9 cellular contexts compared by ENCODE assay signal in genomic region chr1:156961709-156962108, GRCh38. TPM values are rescaled to one million over a fixed set of nuclear protein-coding genes. Genes with fewer than 3 reads are reported as not detected.
DNase-seq lines count a peak whose midpoint lies in the region; ATAC-seq, FAIRE-seq and TF ChIP-seq lines count a peak whose summit lies in the region.
"Had no signal": no experiment of that assay in that cellular context is flagged by ENCODE, and none has a peak within 500 bp of the region (broad histone marks: within the 10 kb centered on the region; RNA-seq: fewer than 3 reads in every experiment).

No MANE protein-coding gene starts in this region.

- TF ChIP-seq RAD21 in HepG2 (CRISPR knock-in tag; IDR thresholded peaks at IDR 0.05) (no peak), SK-N-SH (IDR thresholded peaks at IDR 0.05; ENCODE audit: low read length) (peak; percentile 49)

- no peaks in the 10 kb centered on the region for H3K9me2 ChIP-seq in SK-N-SH

- H3K9ac ChIP-seq in HepG2 (ENCODE audit: insufficient read depth, low read depth, low read length), result no peak overlapping the region
- H3K9ac ChIP-seq in SK-N-SH, result no peak overlapping the region

- no TSS peak for BruUV-seq in HepG2 (replicated peaks; lab: Mats Ljungman, UMichigan)

- FAIRE-seq in HepG2 (lab: Jason Lieb, UNC) (no peak), urothelium cell line (lab: Jason Lieb, UNC) (no peak)

- TF ChIP-seq EP300 in HepG2 (IDR thresholded peaks at IDR 0.05; ENCODE audit: low read depth in 2 of 2, low read length in 2 of 2) (no peak), HepG2 (CRISPR knock-in tag; IDR thresholded peaks at IDR 0.05; ENCODE audit: borderline replicate concordance) (no peak), SK-N-SH (IDR thresholded peaks at IDR 0.05; ENCODE audit: borderline replicate concordance in 1 of 2, low read depth in 1 of 2, low read length in 1 of 2) (no peak)

- CTCF ChIA-PET in HepG2 (lab: Yijun Ruan, JAX; ENCODE audit: low intra/inter-chr PET ratio, low total read pairs) (no interaction called here), SK-N-SH (lab: Yijun Ruan, JAX) (interaction anchor here (0.6 to 1.5 kb wide), 4 partner anchors 13 to 112 kb away, joined by 3 read pairs; no protein-coding TSS in a partner anchor)

- peaks cover 19 to 65% of the 10 kb centered on the region in 2 experiments for H3K36me3 ChIP-seq in HepG2 (replicated peaks in 1 of 2; ENCODE audit: control insufficient read depth in 1 of 2, insufficient read depth in 2 of 2, low read length in 2 of 2)
- peaks cover 0 to 61% (median 17%) of the 10 kb centered on the region in 4 donors for H3K36me3 ChIP-seq in right lobe of liver
- H3K36me3 ChIP-seq in SK-N-SH (replicated peaks in 1 of 2; ENCODE audit: control insufficient read depth in 1 of 2, insufficient read depth in 2 of 2, low read length in 1 of 2), result peaks cover 32 to 85% of the 10 kb centered on the region in 2 experiments

- TF ChIP-seq CTCF in HepG2 (CRISPR knock-in tag; IDR thresholded peaks at IDR 0.05) (no peak), right lobe of liver (IDR thresholded peaks at IDR 0.05) (no peak), SK-N-SH (IDR thresholded peaks at IDR 0.05) (peak; percentile 40)

- H3K79me2 ChIP-seq in HepG2 (ENCODE audit: insufficient read depth, low read length), result no peaks in the 10 kb centered on the region
- no peaks in the 10 kb centered on the region for H3K79me2 ChIP-seq in SK-N-SH (ENCODE audit: insufficient read depth)

- H4K20me1 ChIP-seq in HepG2 (ENCODE audit: insufficient read depth, low read length) (no peaks in the 10 kb centered on the region), SK-N-SH (ENCODE audit: insufficient read depth) (no peaks in the 10 kb centered on the region)

- no peaks in the 10 kb centered on the region for H3F3A ChIP-seq in SK-N-SH (replicated peaks; ENCODE audit: insufficient read depth)

- H3K27ac ChIP-seq in HepG2 (ENCODE audit: extremely low read length, insufficient read depth, low read length) (no peak overlapping the region), right lobe of liver (no peak overlapping the region), SK-N-SH (ENCODE audit: low read depth in 2 of 2, low read length in 1 of 2) (no peak overlapping the region)

- no peaks in the 10 kb centered on the region for H3K9me3 ChIP-seq in HepG2 (ENCODE audit: low read length)
- no peaks in the 10 kb centered on the region for H3K9me3 ChIP-seq in right lobe of liver
- H3K9me3 ChIP-seq in SK-N-SH, result no peaks in the 10 kb centered on the region

- 72% methylated on average over 4 of the region's 4 CpGs for WGBS in HepG2 (ENCODE audit: low lambda C conversion rate)
- 79% methylated on average over 4 of the region's 4 CpGs for WGBS in right lobe of liver (ENCODE audit: insufficient coverage, low coverage, low lambda C conversion rate, missing lambda C conversion rate)
- WGBS in SK-N-SH (ENCODE audit: low lambda C conversion rate), result 64% methylated on average over 4 of the region's 4 CpGs

- intact Hi-C loops in HepG2 (cut with micrococcal nuclease; ENCODE audit: unreplicated experiment) (no loop called here), right lobe of liver (cut with DNase I) (no loop called here)

- POLR2A ChIA-PET in HepG2 (lab: Yijun Ruan, JAX) (no interaction called here), SK-N-SH (lab: Yijun Ruan, JAX) (no interaction called here)

- DNase-seq in HepG2 (ENCODE audit: low spot score) (no peak), right lobe of liver (no peak), SK-N-SH (no peak), urothelium cell line (ENCODE audit: low spot score) (peak; percentile 49), GOT3 (lab: John Stamatoyannopoulos, UW) (no peak), putamen (ENCODE audit: low spot score) (no peak)
- DNase-seq in central memory CD4-positive, alpha-beta T cell, result peak; percentile 39

- TF ChIP-seq POLR2A in HepG2 (IDR thresholded peaks at IDR 0.05; ENCODE audit: insufficient read depth in 1 of 2, low read depth in 2 of 2, low read length in 2 of 2), result no peak
- TF ChIP-seq POLR2A in right lobe of liver (IDR thresholded peaks at IDR 0.05), result no peak

- no peak overlapping the region for H3K4me2 ChIP-seq in HepG2 (ENCODE audit: low read depth, low read length)
- no peak overlapping the region for H3K4me2 ChIP-seq in SK-N-SH

- H3K27me3 ChIP-seq in HepG2 (ENCODE audit: control insufficient read depth in 1 of 2, insufficient read depth in 2 of 2, low read length in 2 of 2), result no peaks in the 10 kb centered on the region
- H3K27me3 ChIP-seq in right lobe of liver, result no peaks in the 10 kb centered on the region
- H3K27me3 ChIP-seq in SK-N-SH (ENCODE audit: insufficient read depth), result no peaks in the 10 kb centered on the region

- peak; percentile 66 for ATAC-seq in HepG2
- no peak for ATAC-seq in right lobe of liver
- no peak for ATAC-seq in HG02840 (IDR thresholded peaks at IDR 0.05; ENCODE audit: low FRiP score, unreplicated experiment)

- no peak overlapping the region for H3K4me3 ChIP-seq in HepG2 (replicated peaks in 1 of 3; ENCODE audit: insufficient read depth in 1 of 3, low read depth in 2 of 3, low read length in 3 of 3)
- H3K4me3 ChIP-seq in right lobe of liver, result no peak overlapping the region
- H3K4me3 ChIP-seq in SK-N-SH (ENCODE audit: low read depth in 2 of 2, low read length in 1 of 2), result no peak overlapping the region

- H2AFZ ChIP-seq in HepG2 (ENCODE audit: low read length) (no peak overlapping the region), SK-N-SH (ENCODE audit: low read depth) (no peak overlapping the region)

- H3K4me1 ChIP-seq in HepG2 (ENCODE audit: insufficient read depth, low read length) (peaks cover 12% of the 10 kb centered on the region; the same call in 1 of the 2 replicates), right lobe of liver (no peaks in the 10 kb centered on the region), SK-N-SH (ENCODE audit: control insufficient read depth in 1 of 2, insufficient read depth in 2 of 2, low read depth in 1 of 2, low read length in 1 of 2) (peaks cover 0 to 7% of the 10 kb centered on the region in 2 experiments; a peak in 2 of 4 replicates)

- in situ Hi-C loops in HepG2 (cut with HindIII; ENCODE audit: extremely low pct_ligation_motif_present, low pct_unique_long_range_greater_than_20kb), result no loop called here

TF ChIP-seq in HepG2, 621 proteins besides CTCF, POLR2A, EP300 and RAD21:
- TF ChIP-seq U2AF1 (optimal IDR thresholded peaks at IDR 0.05; ENCODE audit: low read depth, low read length), result no peak
- TF ChIP-seq IKZF4 (CRISPR knock-in tag; IDR thresholded peaks at IDR 0.05; ENCODE audit: borderline replicate concordance, low read depth, not compliant biosample characterization), result no peak
- TF ChIP-seq SRSF1 (optimal IDR thresholded peaks at IDR 0.05; ENCODE audit: low read depth, low read length), result no peak
- no peak for TF ChIP-seq ZNF282 (IDR thresholded peaks at IDR 0.05; ENCODE audit: partially characterized antibody)
TF ChIP-seq in HepG2: peak in this region for 0.

TF ChIP-seq in SK-N-SH, 30 proteins besides CTCF, POLR2A, EP300 and RAD21 (continues in another document):
- TF ChIP-seq EZH2phosphoT487 (IDR thresholded peaks at IDR 0.05; ENCODE audit: borderline replicate concordance, low read depth) (no peak), SIN3A (IDR thresholded peaks at IDR 0.05; ENCODE audit: borderline replicate concordance, low read depth, low read length) (no peak), MXI1 (IDR thresholded peaks at IDR 0.05; ENCODE audit: low read depth, low read length) (no peak), RXRA (IDR thresholded peaks at IDR 0.05; ENCODE audit: borderline replicate concordance, low read depth) (no peak), TCF12 (IDR thresholded peaks at IDR 0.05) (no peak), GABPA (IDR thresholded peaks at IDR 0.05; ENCODE audit: low read depth) (no peak), PBX3 (IDR thresholded peaks at IDR 0.05) (no peak), MEF2A (IDR thresholded peaks at IDR 0.05; ENCODE audit: borderline replicate concordance, low read depth) (no peak), NFIC (IDR thresholded peaks at IDR 0.05; ENCODE audit: borderline replicate concordance) (no peak), RFX5 (IDR thresholded peaks at IDR 0.05; ENCODE audit: low read length) (no peak)

RNA-seq across cellular contexts. Expression of gene LRRC71, which starts 41.3 kb away (rescaled TPM):
- total RNA-seq in HepG2 (2016; rRNA removed; fragmentation: Illumina TruSeq; extraction: Trizol), result not detected in 2 replicates
- not detected in 2 replicates for total RNA-seq in HepG2 (2016; cell fraction: cytosol; rRNA removed; fragmentation: Illumina TruSeq; extraction: Trizol; ENCODE audit: low read depth)
- total RNA-seq in HepG2 (2016; cell fraction: insoluble cytoplasmic fraction; rRNA removed; fragmentation: Illumina TruSeq; extraction: Trizol), result not detected in 2 replicates
- not detected in 2 replicates for total RNA-seq in HepG2 (2016; cell fraction: membrane; rRNA removed; fragmentation: Illumina TruSeq; extraction: Trizol)
- not detected in 2 replicates for total RNA-seq in HepG2 (2016; cell fraction: nucleus; rRNA removed; fragmentation: Illumina TruSeq; extraction: Trizol)
- not detected in 2 replicates for polyA plus RNA-seq in HepG2 (2011; rRNA removed)
- not detected in 2 replicates for polyA plus RNA-seq in HepG2 (2011; cell fraction: cytosol; rRNA removed)
- not detected in 2 replicates for polyA plus RNA-seq in HepG2 (2011; cell fraction: nucleus; rRNA removed)
- polyA plus RNA-seq in HepG2 (2012), result not detected in 2 replicates
- polyA plus RNA-seq in HepG2 (2016; cell fraction: cytosol; fragmentation: Illumina TruSeq; extraction: Trizol; ENCODE audit: low read depth), result not detected in 2 replicates
- not detected in 2 replicates for polyA plus RNA-seq in HepG2 (2016; cell fraction: insoluble cytoplasmic fraction; fragmentation: Illumina TruSeq; extraction: Trizol; ENCODE audit: low read depth)
- polyA plus RNA-seq in HepG2 (2016; cell fraction: membrane; fragmentation: Illumina TruSeq; extraction: Trizol; ENCODE audit: low read depth), result not detected in 2 replicates
- not detected in 2 replicates for polyA plus RNA-seq in HepG2 (2016; cell fraction: nucleus; fragmentation: Illumina TruSeq; extraction: Trizol; ENCODE audit: insufficient read depth, low read depth)
- polyA minus RNA-seq in HepG2 (2011; rRNA and poly(A)+ RNA removed; ENCODE audit: low replicate concordance), result not detected in 2 replicates
- polyA minus RNA-seq in HepG2 (2011; cell fraction: cytosol; rRNA and poly(A)+ RNA removed), result not detected in 2 replicates
- polyA minus RNA-seq in HepG2 (2011; cell fraction: nucleus; rRNA and poly(A)+ RNA removed), result not detected in 2 replicates
- total RNA-seq in right lobe of liver, result under 1 TPM in 2 of 6 experiments, not detected in 4; 0.12 to 0.20 TPM
- polyA plus RNA-seq in SK-N-SH (2012; rRNA removed), result 0.03 TPM in 1 of 2 replicates, not detected in the other
- 0.04 and 0.09 TPM in 2 replicates for polyA plus RNA-seq in SK-N-SH (2012; cell fraction: cytosol; rRNA removed)
- polyA plus RNA-seq in SK-N-SH (2012; cell fraction: nucleus; rRNA removed), result 0.07 and 0.25 TPM in 2 replicates
- total RNA-seq: skeletal muscle tissue had no signal

Comparison
In these comparisons a context has a peak if more than half of its experiments do, and no peak if none do; other contexts are left out.
1. DNase-seq: peak in central memory CD4-positive, alpha-beta T cell (single experiment) and urothelium cell line (single experiment); none in HepG2 (single experiment), right lobe of liver (0 of 3), SK-N-SH (single experiment), GOT3 (single experiment) and putamen (single experiment).
2. Of the 25 proteins assayed by ChIP-seq in both HepG2 and SK-N-SH: peak only in HepG2: none; only in SK-N-SH: CTCF and RAD21; in both: none; in neither: 23.